Comparison of ENCODE assay signal across 1 cellular context in genomic region chr7:65967361-65968155, GRCh38.
TF ChIP-seq lines count a peak whose summit lies in the region.

No MANE protein-coding gene starts in this region.

TF ChIP-seq in GM23338, 12 proteins besides CTCF, POLR2A, EP300 and RAD21 (continued from another document):
- TF ChIP-seq ZNF462 (CRISPR knock-in tag; IDR thresholded peaks at IDR 0.05): no peak
- no peak for TF ChIP-seq EZH2 (IDR thresholded peaks at IDR 0.05; ENCODE audit: low read depth, unreplicated experiment)
- TF ChIP-seq JUNB (IDR thresholded peaks at IDR 0.05; ENCODE audit: unreplicated experiment): no peak
- no peak for TF ChIP-seq POLR2AphosphoS5 (IDR thresholded peaks at IDR 0.05; ENCODE audit: low read depth)
- TF ChIP-seq NANOG (IDR thresholded peaks at IDR 0.05; ENCODE audit: borderline replicate concordance): no peak
- TF ChIP-seq EZH2phosphoT487 (IDR thresholded peaks at IDR 0.05; ENCODE audit: unreplicated experiment): no peak
- no peak for TF ChIP-seq ZNF331 (CRISPR knock-in tag; IDR thresholded peaks at IDR 0.05; ENCODE audit: low read depth)
- no peak for TF ChIP-seq STAT1 (IDR thresholded peaks at IDR 0.05; ENCODE audit: unreplicated experiment)
- TF ChIP-seq ETS1 (IDR thresholded peaks at IDR 0.05): no peak
